Comparison of ENCODE assay signal across 8 cellular contexts in genomic region chr6:24359640-24360454, GRCh38. TPM values are rescaled to one million over a fixed set of nuclear protein-coding genes. Genes with fewer than 3 reads are reported as not detected.
A peak's percentile ranks its signal among the peaks of the same experiment; 100 is the strongest.
DNase-seq lines count a peak whose midpoint lies in the region; ATAC-seq, FAIRE-seq and TF ChIP-seq lines count a peak whose summit lies in the region.

No MANE protein-coding gene starts in this region.

- peak overlapping the region; percentile 82 for H3K4me3 Mint-ChIP-seq in activated naive CD8-positive, alpha-beta T cell treated with anti-CD3 and anti-CD28 coated beads for 36 hours

- H3K9me3 ChIP-seq in pancreas (no peaks in the 10 kb centered on the region), tibial artery (no peaks in the 10 kb centered on the region)

- POLR2A ChIA-PET in GM10248 (lab: Yijun Ruan, JAX), result no interaction called here

- no peaks in the 10 kb centered on the region for H3K27me3 ChIP-seq in pancreas
- H3K27me3 ChIP-seq in tibial artery, result no peaks in the 10 kb centered on the region

- FAIRE-seq in pancreas (lab: Jason Lieb, UNC), result no peak

- 3% methylated on average over 46 to 55 of the region's 55 CpGs for WGBS in pancreas, 2 donors

- H3K36me3 ChIP-seq in pancreas, result no peaks in the 10 kb centered on the region
- no peaks in the 10 kb centered on the region for H3K36me3 ChIP-seq in tibial artery

- peak; percentile 82 for ATAC-seq in HG02623 (IDR thresholded peaks at IDR 0.05; ENCODE audit: unreplicated experiment)
- peak; percentile 75 to 83 (median 80) for ATAC-seq in pancreas

- intact Hi-C loops in cardiac septum (cut with DNase I) (no loop called here), pancreas (cut with DNase I) (no loop called here), tibial artery (cut with DNase I; ENCODE audit: low total_unique reads) (loop anchor here (1.0 kb wide), 1 partner anchor 10 kb away; no protein-coding TSS in a partner anchor)

- H3K27ac ChIP-seq in pancreas, result peak overlapping the region; percentile 73 to 91 (median 82)
- no peak overlapping the region for H3K27ac ChIP-seq in tibial artery

- H3K9me3 Mint-ChIP-seq in activated naive CD8-positive, alpha-beta T cell treated with anti-CD3 and anti-CD28 coated beads for 36 hours, result no peaks in the 10 kb centered on the region

- CTCF ChIA-PET in GM10248 (lab: Yijun Ruan, JAX), result interaction anchor here (0.7 to 1.8 kb wide), 24 partner anchors 9 to 292 kb away, joined by 3 to 16 read pairs (median 4); no protein-coding TSS in a partner anchor

- peaks cover 25% of the 10 kb centered on the region for H3K4me1 Mint-ChIP-seq in activated naive CD8-positive, alpha-beta T cell treated with anti-CD3 and anti-CD28 coated beads for 36 hours

- H3K27me3 Mint-ChIP-seq in activated naive CD8-positive, alpha-beta T cell treated with anti-CD3 and anti-CD28 coated beads for 36 hours, result peaks cover 25% of the 10 kb centered on the region

- H3K4me1 ChIP-seq in pancreas, result peaks cover 0 to 4% (median 4%) of the 10 kb centered on the region in 3 donors
- H3K4me1 ChIP-seq in tibial artery, result peaks cover 0 to 30% (median 24%) of the 10 kb centered on the region in 4 donors

- DNase-seq in GM10248 (ENCODE audit: extremely low spot score) (peak; percentile 69), NCI-H1092 treated with DMSO at 0.1 percent for 48 hours (lab: John Stamatoyannopoulos, UW) (peak; percentile 82), SKM-1 (lab: John Stamatoyannopoulos, UW; ENCODE audit: unreplicated experiment) (peak; percentile 87), cardiac septum (ENCODE audit: low spot score) (peak; percentile 78), pancreas (peak; percentile 84 to 95 (median 92)), tibial artery (peak; percentile 25 to 72)
- peak; percentile 86 for DNase-seq in activated naive CD8-positive, alpha-beta T cell treated with anti-CD3 and anti-CD28 coated beads for 36 hours

- TF ChIP-seq CTCF in GM10248 (IDR thresholded peaks at IDR 0.05; ENCODE audit: control extremely low read depth, extremely low read depth, low read depth, missing control alignments) (peak; percentile 91), pancreas (IDR thresholded peaks at IDR 0.05) (peak; percentile 59 to 80 (median 76)), tibial artery (IDR thresholded peaks at IDR 0.05) (peak; percentile 36 to 42)

- H3K4me3 ChIP-seq in pancreas (peak overlapping the region; percentile 29 to 47 (median 38)), tibial artery (peak overlapping the region; percentile 45 to 54)

- peak overlapping the region; percentile 26 for H3K27ac Mint-ChIP-seq in activated naive CD8-positive, alpha-beta T cell treated with anti-CD3 and anti-CD28 coated beads for 36 hours

- H3K36me3 Mint-ChIP-seq in activated naive CD8-positive, alpha-beta T cell treated with anti-CD3 and anti-CD28 coated beads for 36 hours, result no peaks in the 10 kb centered on the region

RNA-seq across cellular contexts. Expression of gene DCDC2, which starts 2.0 kb away (rescaled TPM):
- under 1 TPM in 1 of 2 experiments, not detected in 1; 0.04 TPM for total RNA-seq in activated naive CD8-positive, alpha-beta T cell treated with anti-CD3 and anti-CD28 coated beads for 36 hours
- total RNA-seq in cardiac septum, result 0.08 TPM
- 10 to 100 TPM; 20.6 to 40.4 (median 23.9) TPM for total RNA-seq in pancreas
- 10 to 100 TPM; 13.1 to 13.2 TPM for polyA plus RNA-seq in pancreas

RNA-seq across cellular contexts. Expression of gene MRS2, which starts 42.9 kb away (rescaled TPM):
- 10 to 100 TPM; 28.1 to 29.2 TPM for total RNA-seq in activated naive CD8-positive, alpha-beta T cell treated with anti-CD3 and anti-CD28 coated beads for 36 hours
- total RNA-seq in cardiac septum, result 38.7 TPM
- total RNA-seq in pancreas, result 10 to 100 TPM in 5 of 6 donors, 1 to 10 TPM in 1; 9.4 to 17.4 (median 13.0) TPM
- polyA plus RNA-seq in pancreas, result 10 to 100 TPM in 1 of 2 donors, 1 to 10 TPM in 1; 7.4 to 11.2 TPM

Comparison
In these comparisons a context has a peak if more than half of its experiments do, and no peak if none do; other contexts are left out.
1. CTCF ChIP-seq: peak in every context shown above with its lines; median percentile 91 in GM10248; 76 in pancreas; 39 in tibial artery.
2. H3K27ac ChIP-seq: peak in pancreas (4 of 4); none in tibial artery (0 of 2).
3. RNA of gene DCDC2, which starts 2.0 kb away (total RNA-seq): 20.6 to 40.4 TPM in pancreas; 0.08 TPM in cardiac septum (single experiment) and 0.04 TPM in activated naive CD8-positive, alpha-beta T cell treated with anti-CD3 and anti-CD28 coated beads for 36 hours; every median in the first group is over 10 times any median in the second.
4. Peak in every context shown above with its lines, with median percentiles within 50 percentile points of each other: DNase-seq.